ENCODE assay signal across 8 cellular contexts in genomic region chr12:57005980-57006808, GRCh38. TPM values are rescaled to one million over a fixed set of nuclear protein-coding genes. Genes with fewer than 3 reads are reported as not detected.
DNase-seq lines count a peak whose midpoint lies in the region; ATAC-seq and TF ChIP-seq lines count a peak whose summit lies in the region.

TSS of gene ZBTB39 (minus strand) at chr12:57006546. CDS start at chr12:57004917, 1,629 bp downstream.

- intact Hi-C loops in dorsolateral prefrontal cortex (cut with DNase I) (loop anchor here (1.0 to 5.0 kb wide), 3 partner anchors 56 to 249 kb away; no protein-coding TSS in a partner anchor), lower lobe of right lung (cut with DNase I) (no loop called here)

- peak; percentile 31 to 77 (median 66) for TF ChIP-seq CTCF in dorsolateral prefrontal cortex (IDR thresholded peaks at IDR 0.05 in 54 of 56, conservative IDR thresholded peaks at IDR 0.05 in 2 of 56; ENCODE audit: low read depth in 1 of 56, partially characterized antibody in 56 of 56)
- TF ChIP-seq CTCF in lower lobe of right lung (IDR thresholded peaks at IDR 0.05), result peak; percentile 58

- H3K36me3 ChIP-seq in lower lobe of right lung, result peaks cover 33% of the 10 kb centered on the region

- ATAC-seq in HG02884 (IDR thresholded peaks at IDR 0.05; ENCODE audit: unreplicated experiment), result peak; percentile 59
- ATAC-seq in lower lobe of right lung, result peak; percentile 87 to 90

- peaks cover 28% of the 10 kb centered on the region for H3K4me1 ChIP-seq in lower lobe of right lung

- H3K27ac ChIP-seq in dorsolateral prefrontal cortex, result peak within 1 kb of the TSS in 51 of 59 donors; percentile 48 to 89 (median 76)
- H3K27ac ChIP-seq in lower lobe of right lung, result peak within 1 kb of the TSS; percentile 65

- peak; percentile 28 to 64 for DNase-seq in NCI-H446 (lab: John Stamatoyannopoulos, UW)
- no peak for DNase-seq in NCI-H446 treated with DMSO at 0.1 percent for 48 hours (lab: John Stamatoyannopoulos, UW)
- DNase-seq in NCI-H2196 (lab: John Stamatoyannopoulos, UW; ENCODE audit: unreplicated experiment), result peak; percentile 75
- peak; percentile 65 for DNase-seq in activated CD4-positive, alpha-beta T cell treated with anti-CD3 and anti-CD28 coated beads, Interleukin-2, amount 50 U/mL, for 1 hour
- DNase-seq in dorsolateral prefrontal cortex, result peak in 6 of 10 donors; percentile 28 to 72 (median 48)
- DNase-seq in lower lobe of right lung, result peak; percentile 64
- peak; percentile 59 for DNase-seq in stimulated activated CD8-positive, alpha-beta memory T cell treated with anti-CD3 and anti-CD28 coated beads, Interleukin-12 subunit alpha, Interleukin-12 subunit beta, amount 100 ng/mL, for 4 hours (ENCODE audit: low read depth)

- no peaks in the 10 kb centered on the region for H3K9me3 ChIP-seq in lower lobe of right lung

- no peaks in the 10 kb centered on the region for H3K27me3 ChIP-seq in dorsolateral prefrontal cortex
- no peaks in the 10 kb centered on the region for H3K27me3 ChIP-seq in lower lobe of right lung (ENCODE audit: low read depth)

- H3K4me3 ChIP-seq in dorsolateral prefrontal cortex (peak within 1 kb of the TSS; percentile 47 to 94 (median 83)), lower lobe of right lung (peak within 1 kb of the TSS; percentile 75)

RNA-seq across cellular contexts. Expression of gene ZBTB39, which starts in this region (rescaled TPM):
- 10 to 100 TPM in 1 of 120 experiments, 1 to 10 TPM in 119; 4.7 to 10.1 (median 7.0) TPM for total RNA-seq in dorsolateral prefrontal cortex
- total RNA-seq in lower lobe of right lung, result 6.8 TPM
